Comparison of ENCODE assay signal across 1 cellular context in the genomic region with DNA sequence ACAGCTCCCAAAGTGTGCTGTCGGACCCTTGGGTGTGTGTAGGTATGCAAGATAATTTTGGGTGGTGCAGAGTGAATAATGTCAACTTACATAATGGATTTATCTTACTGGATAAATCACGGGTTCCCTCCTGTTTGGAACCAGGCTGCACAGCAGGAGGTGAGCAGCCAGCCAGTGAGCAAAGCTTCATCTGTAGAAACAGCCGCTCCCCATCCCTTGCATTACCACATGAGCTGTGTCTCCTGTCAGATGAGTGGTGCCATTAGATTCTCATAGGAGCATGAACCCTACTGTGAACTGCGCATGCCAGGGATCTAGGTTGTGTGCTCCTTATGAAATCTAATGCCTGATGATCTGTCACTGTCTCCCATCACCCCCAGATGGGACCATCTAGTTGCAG.
TF ChIP-seq lines count a peak whose summit lies in the region.

No MANE protein-coding gene starts in this region.

TF ChIP-seq in HEK293, 187 proteins besides CTCF, POLR2A, EP300 and RAD21 (continued from another document):
- TF ChIP-seq, protein P1, sequence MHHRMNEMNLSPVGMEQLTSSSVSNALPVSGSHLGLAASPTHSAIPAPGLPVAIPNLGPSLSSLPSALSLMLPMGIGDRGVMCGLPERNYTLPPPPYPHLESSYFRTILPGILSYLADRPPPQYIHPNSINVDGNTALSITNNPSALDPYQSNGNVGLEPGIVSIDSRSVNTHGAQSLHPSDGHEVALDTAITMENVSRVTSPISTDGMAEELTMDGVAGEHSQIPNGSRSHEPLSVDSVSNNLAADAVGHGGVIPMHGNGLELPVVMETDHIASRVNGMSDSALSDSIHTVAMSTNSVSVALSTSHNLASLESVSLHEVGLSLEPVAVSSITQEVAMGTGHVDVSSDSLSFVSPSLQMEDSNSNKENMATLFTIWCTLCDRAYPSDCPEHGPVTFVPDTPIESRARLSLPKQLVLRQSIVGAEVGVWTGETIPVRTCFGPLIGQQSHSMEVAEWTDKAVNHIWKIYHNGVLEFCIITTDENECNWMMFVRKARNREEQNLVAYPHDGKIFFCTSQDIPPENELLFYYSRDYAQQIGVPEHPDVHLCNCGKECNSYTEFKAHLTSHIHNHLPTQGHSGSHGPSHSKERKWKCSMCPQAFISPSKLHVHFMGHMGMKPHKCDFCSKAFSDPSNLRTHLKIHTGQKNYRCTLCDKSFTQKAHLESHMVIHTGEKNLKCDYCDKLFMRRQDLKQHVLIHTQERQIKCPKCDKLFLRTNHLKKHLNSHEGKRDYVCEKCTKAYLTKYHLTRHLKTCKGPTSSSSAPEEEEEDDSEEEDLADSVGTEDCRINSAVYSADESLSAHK (tag by site-specific recombination; IDR thresholded peaks at IDR 0.05): peak; percentile 81
TF ChIP-seq in HEK293: peak in this region for 2; not testable (repeated sequence) for 185.
